ENCODE assay signal across 31 cellular contexts in genomic region chr3:117171124-117171523, GRCh38.
"Had no signal": no experiment of that assay in that cellular context is flagged by ENCODE, and none has a peak within 500 bp of the region (broad histone marks: within the 10 kb centered on the region; RNA-seq: fewer than 3 reads in every experiment).

No MANE protein-coding gene starts in this region.

- H3K9me3 Mint-ChIP-seq: activated CD4-positive, alpha-beta T cell treated with anti-CD3 and anti-CD28 coated beads, Interleukin-2, amount 10 ng/mL, durations not matched to agents 24 days and 14 days had no signal

- ATAC-seq: activated CD8-positive, alpha-beta T cell treated with anti-CD3 and anti-CD28 coated beads for 36 hours; activated naive CD8-positive, alpha-beta T cell treated with anti-CD3 and anti-CD28 coated beads, Interleukin-2, amount 50 U/mL, for 24 hours; activated T-cell treated with anti-CD3 and anti-CD28 coated beads, Interleukin-2, amount 50 U/mL, for 4 hours; T-cell; T-helper 17 cell had no signal

- DNase-seq: activated B cell treated with CpG ODN at 0.5 μM for 24 hours; activated CD4-positive, alpha-beta memory T cell treated with anti-CD3 and anti-CD28 coated beads for 36 hours; activated CD4-positive, alpha-beta T cell treated with anti-CD3 and anti-CD28 coated beads for 4 hours; activated CD4-positive, alpha-beta T cell treated with anti-CD3 and anti-CD28 coated beads, Interleukin-2, amount 10 ng/mL, durations not matched to agents 24 days and 14 days; activated CD4-positive, alpha-beta T cell treated with anti-CD3 and anti-CD28 coated beads, Interleukin-2, amount 50 U/mL, for 1 hour; activated CD4-positive, alpha-beta T cell treated with anti-CD3 and anti-CD28 coated beads, Interleukin-2, amount 50 U/mL, for 4 hours; activated CD4-positive, CD25-positive, alpha-beta regulatory T cell treated with anti-CD3 and anti-CD28 coated beads, Interleukin-2, amount 50 U/mL, for 72 hours; activated CD8-positive, alpha-beta memory T cell treated with anti-CD3 and anti-CD28 coated beads, Interleukin-2, amount 50 U/mL, for 4 hours; activated CD8-positive, alpha-beta T cell treated with anti-CD3 and anti-CD28 coated beads for 36 hours; activated effector memory CD4-positive, alpha-beta T cell treated with Interleukin-2 at 50 U/mL for 16 hours; activated gamma-delta T cell; activated naive CD4-positive, alpha-beta T cell treated with anti-CD3 and anti-CD28 coated beads, Interleukin-2, amount 10 ng/mL, durations not matched to agents 7 days and 5 days; activated naive CD4-positive, alpha-beta T cell treated with Interleukin-2 at 50 U/mL for 16 hours; activated naive CD8-positive, alpha-beta T cell treated with anti-CD3 and anti-CD28 coated beads, Interleukin-2, amount 10 ng/mL, durations not matched to agents 7 days and 5 days; activated naive CD8-positive, alpha-beta T cell treated with anti-CD3 and anti-CD28 coated beads, Interleukin-2, amount 50 U/mL, for 24 hours; activated T-cell treated with anti-CD3 and anti-CD28 coated beads for 4 hours; activated T-cell treated with anti-CD3 and anti-CD28 coated beads, Interleukin-2, amount 50 U/mL, for 1 hour; activated T-cell treated with anti-CD3 and anti-CD28 coated beads, Interleukin-2, amount 50 U/mL, for 4 hours; amygdala; anterior cingulate cortex; cerebellar nuclear complex; T-cell; T-helper 17 cell; T-helper 9 cell had no signal

- H3K4me1 Mint-ChIP-seq: activated CD4-positive, alpha-beta T cell treated with anti-CD3 and anti-CD28 coated beads, Interleukin-2, amount 10 ng/mL, durations not matched to agents 24 days and 14 days; activated naive CD4-positive, alpha-beta T cell treated with anti-CD3 and anti-CD28 coated beads, Interleukin-2, amount 10 ng/mL, durations not matched to agents 7 days and 5 days; activated naive CD4-positive, alpha-beta T cell treated with anti-CD3 and anti-CD28 coated beads, Interleukin-2, amount 50 U/mL, for 24 hours; activated naive CD8-positive, alpha-beta T cell treated with anti-CD3 and anti-CD28 coated beads, Interleukin-2, amount 10 ng/mL, durations not matched to agents 7 days and 5 days; activated naive CD8-positive, alpha-beta T cell treated with anti-CD3 and anti-CD28 coated beads, Interleukin-2, amount 50 U/mL, for 24 hours; central memory CD8-positive, alpha-beta T cell; T-cell; T-helper 17 cell had no signal

- H3K4me3 Mint-ChIP-seq: activated B cell treated with CpG ODN at 0.5 μM for 24 hours; activated CD4-positive, alpha-beta memory T cell treated with anti-CD3 and anti-CD28 coated beads for 36 hours; activated CD4-positive, alpha-beta T cell treated with anti-CD3 and anti-CD28 coated beads, Interleukin-2, amount 10 ng/mL, durations not matched to agents 24 days and 14 days; activated CD8-positive, alpha-beta T cell treated with anti-CD3 and anti-CD28 coated beads for 36 hours; activated naive CD4-positive, alpha-beta T cell treated with anti-CD3 and anti-CD28 coated beads, Interleukin-2, amount 10 ng/mL, durations not matched to agents 7 days and 5 days; activated naive CD4-positive, alpha-beta T cell treated with anti-CD3 and anti-CD28 coated beads, Interleukin-2, amount 50 U/mL, for 24 hours; activated naive CD8-positive, alpha-beta T cell; activated naive CD8-positive, alpha-beta T cell treated with anti-CD3 and anti-CD28 coated beads, Interleukin-2, amount 10 ng/mL, durations not matched to agents 7 days and 5 days; activated naive CD8-positive, alpha-beta T cell treated with anti-CD3 and anti-CD28 coated beads, Interleukin-2, amount 50 U/mL, for 24 hours; activated T-cell treated with anti-CD3 and anti-CD28 coated beads, Interleukin-2, amount 50 U/mL, for 4 hours; brain; central memory CD8-positive, alpha-beta T cell; T-cell; T-helper 17 cell had no signal

- H3K4me1 ChIP-seq: ascending aorta had no signal

- H3K27me3 Mint-ChIP-seq: activated B cell treated with CpG ODN at 0.5 μM for 24 hours; activated CD4-positive, alpha-beta memory T cell treated with anti-CD3 and anti-CD28 coated beads for 36 hours; activated CD4-positive, alpha-beta T cell treated with anti-CD3 and anti-CD28 coated beads, Interleukin-2, amount 10 ng/mL, durations not matched to agents 24 days and 14 days; activated CD8-positive, alpha-beta T cell treated with anti-CD3 and anti-CD28 coated beads for 36 hours; activated naive CD4-positive, alpha-beta T cell treated with anti-CD3 and anti-CD28 coated beads, Interleukin-2, amount 10 ng/mL, durations not matched to agents 7 days and 5 days; activated naive CD4-positive, alpha-beta T cell treated with anti-CD3 and anti-CD28 coated beads, Interleukin-2, amount 50 U/mL, for 24 hours; activated naive CD8-positive, alpha-beta T cell; activated naive CD8-positive, alpha-beta T cell treated with anti-CD3 and anti-CD28 coated beads, Interleukin-2, amount 10 ng/mL, durations not matched to agents 7 days and 5 days; activated naive CD8-positive, alpha-beta T cell treated with anti-CD3 and anti-CD28 coated beads, Interleukin-2, amount 50 U/mL, for 24 hours; central memory CD8-positive, alpha-beta T cell; T-cell; T-helper 17 cell had no signal

- H3K27ac Mint-ChIP-seq: activated B cell treated with CpG ODN at 0.5 μM for 24 hours; activated CD4-positive, alpha-beta memory T cell treated with anti-CD3 and anti-CD28 coated beads for 36 hours; activated CD4-positive, alpha-beta T cell treated with anti-CD3 and anti-CD28 coated beads, Interleukin-2, amount 10 ng/mL, durations not matched to agents 24 days and 14 days; activated CD8-positive, alpha-beta T cell treated with anti-CD3 and anti-CD28 coated beads for 36 hours; activated naive CD4-positive, alpha-beta T cell treated with anti-CD3 and anti-CD28 coated beads, Interleukin-2, amount 10 ng/mL, durations not matched to agents 7 days and 5 days; activated naive CD4-positive, alpha-beta T cell treated with anti-CD3 and anti-CD28 coated beads, Interleukin-2, amount 50 U/mL, for 24 hours; activated naive CD8-positive, alpha-beta T cell; activated naive CD8-positive, alpha-beta T cell treated with anti-CD3 and anti-CD28 coated beads, Interleukin-2, amount 10 ng/mL, durations not matched to agents 7 days and 5 days; activated naive CD8-positive, alpha-beta T cell treated with anti-CD3 and anti-CD28 coated beads, Interleukin-2, amount 50 U/mL, for 24 hours; activated T-helper 2 cell treated with anti-CD3 and anti-CD28 coated beads, Interferon-gamma antibody, Interleukin-2, Interleukin-4, amounts not matched to agents 10 μg/mL and 5 μg/mL and 100 μg/mL, durations not matched to agents 14 hours and 24 hours and 36 hours; T-cell; T-helper 17 cell had no signal

- H3K27me3 ChIP-seq: ascending aorta, cardiac muscle cell had no signal

- H3K36me3 Mint-ChIP-seq: activated CD4-positive, alpha-beta memory T cell treated with anti-CD3 and anti-CD28 coated beads for 36 hours; activated naive CD4-positive, alpha-beta T cell treated with anti-CD3 and anti-CD28 coated beads, Interleukin-2, amount 10 ng/mL, durations not matched to agents 7 days and 5 days; activated naive CD4-positive, alpha-beta T cell treated with anti-CD3 and anti-CD28 coated beads, Interleukin-2, amount 50 U/mL, for 24 hours; activated naive CD8-positive, alpha-beta T cell; activated naive CD8-positive, alpha-beta T cell treated with anti-CD3 and anti-CD28 coated beads, Interleukin-2, amount 10 ng/mL, durations not matched to agents 7 days and 5 days; brain; T-cell had no signal

- H3K4me3 ChIP-seq: ascending aorta, cardiac muscle cell had no signal

- H3K27ac ChIP-seq: ascending aorta, cardiac muscle cell had no signal

- H3K36me3 ChIP-seq: ascending aorta, cardiac muscle cell had no signal

- H3K9me3 ChIP-seq: ascending aorta had no signal
